In the genomic region with DNA sequence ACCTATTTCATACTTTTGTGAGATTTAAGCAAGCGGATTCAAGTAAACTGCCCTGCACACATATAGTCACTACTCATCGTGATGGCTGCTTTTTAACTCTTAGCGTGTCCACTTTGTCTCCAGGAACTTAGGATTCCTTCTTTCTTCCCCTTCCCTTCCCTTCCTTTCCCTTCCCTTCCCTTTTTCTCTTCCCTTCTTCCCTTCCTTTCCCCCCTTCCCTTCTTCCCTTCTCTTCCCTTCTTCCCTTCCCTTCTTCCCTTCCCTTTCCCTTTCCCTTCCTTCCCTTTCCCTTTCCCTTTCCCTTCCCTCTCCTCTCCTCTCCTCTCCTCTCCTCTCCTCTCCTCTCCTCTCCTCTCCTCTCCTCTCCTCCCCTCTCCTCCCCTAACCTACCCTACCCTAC, we compare ENCODE assay signal across 21 cellular contexts.
"Had no signal": no experiment of that assay in that cellular context is flagged by ENCODE, and none has a peak within 500 bp of the region (broad histone marks: within the 10 kb centered on the region; RNA-seq: fewer than 3 reads in every experiment).

No MANE protein-coding gene starts in this region.

- H3K27ac Mint-ChIP-seq: T-cell had no signal

- ATAC-seq: activated T-helper 17 cell treated with anti-CD3 and anti-CD28 coated beads, Interleukin-2, amount 50 U/mL, for 72 hours; heart right ventricle; left cardiac atrium; natural killer cell treated with Interleukin-12 subunit alpha and Interleukin-12 subunit beta and Interleukin-15 and Interleukin-18, amount 100 ng/mL, for 72 hours; psoas muscle; T-cell had no signal

- H3K4me1 ChIP-seq: ascending aorta, psoas muscle, right atrium auricular region, tibial artery had no signal

- H3K27me3 ChIP-seq: adrenal gland, ascending aorta, brain microvascular endothelial cell, ovary, right atrium auricular region had no signal

- H3K27me3 Mint-ChIP-seq: activated T-helper 17 cell treated with anti-CD3 and anti-CD28 coated beads, Interleukin-2, amount 50 U/mL, for 72 hours; natural killer cell treated with Interleukin-12 subunit alpha and Interleukin-12 subunit beta and Interleukin-15 and Interleukin-18, amount 100 ng/mL, for 72 hours; stimulated activated naive CD8-positive, alpha-beta T cell treated with anti-CD3 and anti-CD28 coated beads, Interleukin-15, Interleukin-2, amounts not matched to agents 100 ng/mL and 50 ng/mL, for 24 hours; T-cell had no signal

- H3K4me3 ChIP-seq: adrenal gland, ascending aorta, heart right ventricle, ovary, psoas muscle, right atrium auricular region, tibial artery had no signal

- H3K9me3 Mint-ChIP-seq: activated T-helper 17 cell treated with anti-CD3 and anti-CD28 coated beads, Interleukin-2, amount 50 U/mL, for 72 hours; natural killer cell treated with Interleukin-12 subunit alpha and Interleukin-12 subunit beta and Interleukin-15 and Interleukin-18, amount 100 ng/mL, for 72 hours; stimulated activated naive CD8-positive, alpha-beta T cell treated with anti-CD3 and anti-CD28 coated beads, Interleukin-15, Interleukin-2, amounts not matched to agents 100 ng/mL and 50 ng/mL, for 24 hours; T-cell had no signal

- H3K9me3 ChIP-seq: adrenal gland, ascending aorta, heart right ventricle, ovary, psoas muscle, right atrium auricular region, tibial artery had no signal

- H3K27ac ChIP-seq: adrenal gland, ascending aorta, brain microvascular endothelial cell, ovary, psoas muscle, right atrium auricular region, tibial artery had no signal

- DNase-seq: activated CD4-positive, alpha-beta T cell treated with anti-CD3 and anti-CD28 coated beads, Interleukin-2, amount 50 U/mL, for 1 hour; activated naive CD4-positive, alpha-beta T cell treated with Interleukin-2 at 50 U/mL for 16 hours; adrenal gland; brain microvascular endothelial cell; caudate nucleus; dermis blood vessel endothelial cell; effector CD8-positive, alpha-beta T cell; erythroblast; foreskin fibroblast; heart right ventricle; islet precursor cell; left cardiac atrium; ovary; psoas muscle; T-cell; tibial artery had no signal

- H3K36me3 Mint-ChIP-seq: natural killer cell treated with Interleukin-12 subunit alpha and Interleukin-12 subunit beta and Interleukin-15 and Interleukin-18, amount 100 ng/mL, for 72 hours; T-cell had no signal

- H3K36me3 ChIP-seq: adrenal gland, ascending aorta, brain microvascular endothelial cell, heart right ventricle, ovary, right atrium auricular region, tibial artery had no signal

- H3K4me3 Mint-ChIP-seq: natural killer cell treated with Interleukin-12 subunit alpha and Interleukin-12 subunit beta and Interleukin-15 and Interleukin-18, amount 100 ng/mL, for 72 hours; stimulated activated naive CD8-positive, alpha-beta T cell treated with anti-CD3 and anti-CD28 coated beads, Interleukin-15, Interleukin-2, amounts not matched to agents 100 ng/mL and 50 ng/mL, for 24 hours; T-cell had no signal
